Comparison of ENCODE assay signal across 28 cellular contexts in the genomic region with DNA sequence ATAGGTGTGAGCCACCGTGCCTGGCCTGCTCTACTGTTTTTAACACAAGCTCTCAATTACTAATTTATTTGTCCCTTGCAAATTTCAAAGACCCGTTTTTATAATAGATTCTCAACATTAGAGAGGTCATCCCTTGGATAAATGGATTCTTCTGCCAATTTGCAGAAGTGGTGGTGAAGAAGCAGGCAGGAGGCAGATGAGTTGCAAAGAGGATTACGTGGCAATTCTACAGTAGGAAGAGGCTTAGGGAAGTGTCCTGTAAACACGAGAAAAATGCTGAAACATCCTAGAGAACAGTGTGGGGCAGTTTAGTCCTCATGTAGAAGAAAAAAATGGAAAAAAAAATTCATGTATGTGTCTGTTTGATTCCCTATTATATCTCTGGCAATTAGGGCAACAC.
"Had no signal": no experiment of that assay in that cellular context is flagged by ENCODE, and none has a peak within 500 bp of the region (broad histone marks: within the 10 kb centered on the region; RNA-seq: fewer than 3 reads in every experiment).

No MANE protein-coding gene starts in this region.

- H3K27ac ChIP-seq: breast epithelium, colonic mucosa, dorsolateral prefrontal cortex, esophagus muscularis mucosa, hepatocyte, left lung, psoas muscle, right atrium auricular region, spleen, testis, vagina had no signal

- H3K27ac Mint-ChIP-seq: activated CD4-positive, alpha-beta memory T cell treated with anti-CD3 and anti-CD28 coated beads, Interleukin-2, amount 10 ng/mL, durations not matched to agents 7 days and 5 days; activated naive CD4-positive, alpha-beta T cell treated with anti-CD3 and anti-CD28 coated beads for 36 hours; activated naive CD8-positive, alpha-beta T cell treated with anti-CD3 and anti-CD28 coated beads, Interleukin-2, amount 10 ng/mL, durations not matched to agents 7 days and 5 days; activated T-cell treated with anti-CD3 and anti-CD28 coated beads, Interleukin-2, amount 50 U/mL, for 72 hours; effector memory CD8-positive, alpha-beta T cell; immature natural killer cell; mesothelial cell of epicardium; natural killer cell; type B pancreatic cell had no signal

- H3K36me3 Mint-ChIP-seq: activated naive CD8-positive, alpha-beta T cell treated with anti-CD3 and anti-CD28 coated beads, Interleukin-2, amount 10 ng/mL, durations not matched to agents 7 days and 5 days; immature natural killer cell; mesothelial cell of epicardium; natural killer cell; type B pancreatic cell had no signal

- H3K27me3 ChIP-seq: breast epithelium, colonic mucosa, esophagus muscularis mucosa, hepatocyte, left lung, right atrium auricular region, spleen, testis, vagina had no signal

- H3K4me3 Mint-ChIP-seq: activated CD4-positive, alpha-beta memory T cell treated with anti-CD3 and anti-CD28 coated beads, Interleukin-2, amount 10 ng/mL, durations not matched to agents 7 days and 5 days; activated naive CD4-positive, alpha-beta T cell treated with anti-CD3 and anti-CD28 coated beads for 36 hours; activated naive CD8-positive, alpha-beta T cell treated with anti-CD3 and anti-CD28 coated beads, Interleukin-2, amount 10 ng/mL, durations not matched to agents 7 days and 5 days; activated T-cell treated with anti-CD3 and anti-CD28 coated beads, Interleukin-2, amount 50 U/mL, for 72 hours; central memory CD8-positive, alpha-beta T cell; effector memory CD8-positive, alpha-beta T cell; immature natural killer cell; mesothelial cell of epicardium; natural killer cell; type B pancreatic cell had no signal

- H3K36me3 ChIP-seq: breast epithelium, colonic mucosa, esophagus muscularis mucosa, left lung, right atrium auricular region, spleen, vagina had no signal

- H3K9me3 ChIP-seq: breast epithelium, colonic mucosa, esophagus muscularis mucosa, left lung, psoas muscle, right atrium auricular region, spleen, testis, vagina had no signal

- H3K4me1 Mint-ChIP-seq: activated CD4-positive, alpha-beta memory T cell treated with anti-CD3 and anti-CD28 coated beads, Interleukin-2, amount 10 ng/mL, durations not matched to agents 7 days and 5 days; activated naive CD8-positive, alpha-beta T cell treated with anti-CD3 and anti-CD28 coated beads, Interleukin-2, amount 10 ng/mL, durations not matched to agents 7 days and 5 days; central memory CD8-positive, alpha-beta T cell; immature natural killer cell; mesothelial cell of epicardium; natural killer cell had no signal

- H3K9me3 Mint-ChIP-seq: activated naive CD4-positive, alpha-beta T cell treated with anti-CD3 and anti-CD28 coated beads for 36 hours; mesothelial cell of epicardium; natural killer cell; type B pancreatic cell had no signal

- H3K4me3 ChIP-seq: breast epithelium, colonic mucosa, dorsolateral prefrontal cortex, esophagus muscularis mucosa, hepatocyte, left lung, psoas muscle, right atrium auricular region, spleen, testis, vagina had no signal

- DNase-seq: activated CD4-positive, alpha-beta memory T cell treated with anti-CD3 and anti-CD28 coated beads, Interleukin-2, amount 10 ng/mL, durations not matched to agents 7 days and 5 days; activated CD4-positive, alpha-beta T cell treated with anti-CD3 and anti-CD28 coated beads for 48 hours; activated effector memory CD4-positive, alpha-beta T cell treated with Interleukin-2 at 50 U/mL for 16 hours; activated naive CD4-positive, alpha-beta T cell treated with anti-CD3 and anti-CD28 coated beads for 36 hours; activated naive CD8-positive, alpha-beta T cell treated with anti-CD3 and anti-CD28 coated beads, Interleukin-2, amount 10 ng/mL, durations not matched to agents 7 days and 5 days; activated T-cell treated with anti-CD3 and anti-CD28 coated beads, Interleukin-2, amount 50 U/mL, for 72 hours; amniotic stem cell; colonic mucosa; dorsolateral prefrontal cortex; effector memory CD8-positive, alpha-beta T cell; glutamatergic neuron; immature natural killer cell; kidney glomerular epithelial cell; left lung; natural killer cell; psoas muscle; spleen; stimulated activated CD4-positive, alpha-beta T cell treated with anti-CD3 and anti-CD28 coated beads, Interleukin-4, amount 100 ng/mL, for 1 hour; stimulated activated naive CD4-positive, alpha-beta T cell; testis had no signal

- H3K27me3 Mint-ChIP-seq: activated CD4-positive, alpha-beta memory T cell treated with anti-CD3 and anti-CD28 coated beads, Interleukin-2, amount 10 ng/mL, durations not matched to agents 7 days and 5 days; activated naive CD8-positive, alpha-beta T cell treated with anti-CD3 and anti-CD28 coated beads, Interleukin-2, amount 10 ng/mL, durations not matched to agents 7 days and 5 days; central memory CD8-positive, alpha-beta T cell; effector memory CD8-positive, alpha-beta T cell had no signal

- H3K4me1 ChIP-seq: breast epithelium, colonic mucosa, esophagus muscularis mucosa, left lung, psoas muscle, right atrium auricular region, testis, vagina had no signal
